In genomic region chr20:57738053-57738452, GRCh38 we compare ENCODE assay signal across 28 cellular contexts.
"Had no signal": no experiment of that assay in that cellular context is flagged by ENCODE, and none has a peak within 500 bp of the region (broad histone marks: within the 10 kb centered on the region; RNA-seq: fewer than 3 reads in every experiment).

No MANE protein-coding gene starts in this region.

- H3K36me3 ChIP-seq: ascending aorta, cardiac muscle cell had no signal

- H3K27me3 ChIP-seq: ascending aorta, cardiac muscle cell had no signal

- H3K4me1 ChIP-seq: ascending aorta had no signal

- H3K9me3 Mint-ChIP-seq: activated CD4-positive, alpha-beta T cell treated with anti-CD3 and anti-CD28 coated beads, Interleukin-2, amount 10 ng/mL, durations not matched to agents 24 days and 14 days; activated CD8-positive, alpha-beta T cell treated with anti-CD3 and anti-CD28 coated beads for 36 hours; activated naive CD4-positive, alpha-beta T cell treated with anti-CD3 and anti-CD28 coated beads, Interleukin-2, amount 50 U/mL, for 24 hours; activated naive CD8-positive, alpha-beta T cell treated with anti-CD3 and anti-CD28 coated beads, Interleukin-2, amount 10 ng/mL, durations not matched to agents 7 days and 5 days; activated T-cell treated with anti-CD3 and anti-CD28 coated beads, Interleukin-2, amount 50 U/mL, for 72 hours; activated T-helper 17 cell treated with anti-CD3 and anti-CD28 coated beads, Interleukin-2, amount 50 U/mL, for 72 hours; central memory CD8-positive, alpha-beta T cell had no signal

- H2AFZ ChIP-seq: PC-9 had no signal

- H3K36me3 Mint-ChIP-seq: activated naive CD4-positive, alpha-beta T cell treated with anti-CD3 and anti-CD28 coated beads, Interleukin-2, amount 50 U/mL, for 24 hours; activated naive CD8-positive, alpha-beta T cell treated with anti-CD3 and anti-CD28 coated beads, Interleukin-2, amount 10 ng/mL, durations not matched to agents 7 days and 5 days had no signal

- H3K4me3 ChIP-seq: ascending aorta, cardiac muscle cell, PC-9 had no signal

- H3K4me3 Mint-ChIP-seq: activated CD4-positive, alpha-beta T cell treated with anti-CD3 and anti-CD28 coated beads, Interleukin-2, amount 10 ng/mL, durations not matched to agents 24 days and 14 days; activated CD8-positive, alpha-beta T cell treated with anti-CD3 and anti-CD28 coated beads for 36 hours; activated naive CD4-positive, alpha-beta T cell treated with anti-CD3 and anti-CD28 coated beads, Interleukin-2, amount 50 U/mL, for 24 hours; activated naive CD8-positive, alpha-beta T cell treated with anti-CD3 and anti-CD28 coated beads, Interleukin-2, amount 10 ng/mL, durations not matched to agents 7 days and 5 days; activated T-cell treated with anti-CD3 and anti-CD28 coated beads, Interleukin-2, amount 50 U/mL, for 72 hours; activated T-helper 17 cell treated with anti-CD3 and anti-CD28 coated beads, Interleukin-2, amount 50 U/mL, for 72 hours; central memory CD8-positive, alpha-beta T cell had no signal

- H3K27ac Mint-ChIP-seq: activated CD4-positive, alpha-beta T cell treated with anti-CD3 and anti-CD28 coated beads, Interleukin-2, amount 10 ng/mL, durations not matched to agents 24 days and 14 days; activated CD8-positive, alpha-beta T cell treated with anti-CD3 and anti-CD28 coated beads for 36 hours; activated naive CD4-positive, alpha-beta T cell treated with anti-CD3 and anti-CD28 coated beads, Interleukin-2, amount 50 U/mL, for 24 hours; activated naive CD8-positive, alpha-beta T cell treated with anti-CD3 and anti-CD28 coated beads, Interleukin-2, amount 10 ng/mL, durations not matched to agents 7 days and 5 days; activated T-cell treated with anti-CD3 and anti-CD28 coated beads, Interleukin-2, amount 50 U/mL, for 72 hours; activated T-helper 17 cell treated with anti-CD3 and anti-CD28 coated beads, Interleukin-2, amount 50 U/mL, for 72 hours had no signal

- DNase-seq: activated CD4-positive, alpha-beta T cell treated with anti-CD3 and anti-CD28 coated beads, Interleukin-2, amount 10 ng/mL, durations not matched to agents 24 days and 14 days; activated CD4-positive, alpha-beta T cell treated with anti-CD3 and anti-CD28 coated beads, Interleukin-2, amount 50 U/mL, for 4 hours; activated CD8-positive, alpha-beta T cell treated with anti-CD3 and anti-CD28 coated beads for 36 hours; activated gamma-delta T cell; activated naive CD4-positive, alpha-beta T cell treated with Interleukin-2 at 50 U/mL for 16 hours; activated naive CD8-positive, alpha-beta T cell treated with anti-CD3 and anti-CD28 coated beads, Interleukin-2, amount 10 ng/mL, durations not matched to agents 7 days and 5 days; activated T-cell treated with anti-CD3 and anti-CD28 coated beads, Interleukin-2, amount 50 U/mL, for 1 hour; activated T-cell treated with anti-CD3 and anti-CD28 coated beads, Interleukin-2, amount 50 U/mL, for 72 hours; amygdala; NCI-H1105; NCI-H1417 treated with DMSO at 0.1 percent for 48 hours; NCI-H187 treated with DMSO at 0.1 percent for 48 hours; NCI-H2081; NCI-H2171 treated with DMSO at 0.1 percent for 48 hours; NCI-H345; NCI-H524 treated with DMSO at 0.1 percent for 48 hours; PC-9; Right ventricle myocardium superior; SW 1271; T-helper 1 cell; T-helper 2 cell; T1000 had no signal

- H3K4me1 Mint-ChIP-seq: activated CD4-positive, alpha-beta T cell treated with anti-CD3 and anti-CD28 coated beads, Interleukin-2, amount 10 ng/mL, durations not matched to agents 24 days and 14 days; activated naive CD4-positive, alpha-beta T cell treated with anti-CD3 and anti-CD28 coated beads, Interleukin-2, amount 50 U/mL, for 24 hours; activated naive CD8-positive, alpha-beta T cell treated with anti-CD3 and anti-CD28 coated beads, Interleukin-2, amount 10 ng/mL, durations not matched to agents 7 days and 5 days; activated T-helper 17 cell treated with anti-CD3 and anti-CD28 coated beads, Interleukin-2, amount 50 U/mL, for 72 hours; central memory CD8-positive, alpha-beta T cell had no signal

- H3K4me2 ChIP-seq: PC-9 had no signal

- H3K9me3 ChIP-seq: ascending aorta had no signal

- H3K27ac ChIP-seq: ascending aorta, cardiac muscle cell, PC-9 had no signal

- FAIRE-seq: RCC 7860 had no signal
